25 cellular contexts compared by ENCODE assay signal in genomic region chr2:10245021-10245420, GRCh38. TPM values are rescaled to one million over a fixed set of nuclear protein-coding genes. Genes with fewer than 3 reads are reported as not detected.
DNase-seq lines count a peak whose midpoint lies in the region; ATAC-seq and TF ChIP-seq lines count a peak whose summit lies in the region.
"Had no signal": no experiment of that assay in that cellular context is flagged by ENCODE, and none has a peak within 500 bp of the region (broad histone marks: within the 10 kb centered on the region; RNA-seq: fewer than 3 reads in every experiment).

No MANE protein-coding gene starts in this region.

- DNase-seq in left ventricle myocardium inferior = peak; percentile 8
- no peak for DNase-seq in Right ventricle myocardium inferior (ENCODE audit: missing footprints)
- DNase-seq in glutamatergic neuron = peak; percentile 8
- peak; percentile 0 for DNase-seq in nephron progenitor cell
- DNase-seq in upper lobe of right lung = peak; percentile 35
- DNase-seq in midbrain (lab: John Stamatoyannopoulos, UW) = no peak
- no peak for DNase-seq in HK-2 (ENCODE audit: unreplicated experiment)
- DNase-seq: C1 segment of cervical spinal cord; CD4-positive, alpha-beta memory T cell; COR-L47; DMS53; H7; Kasumi-1; NCI-H1092 treated with DMSO at 0.1 percent for 48 hours; NCI-H1436; NCI-H187; NCI-H2081 treated with DMSO at 0.1 percent for 48 hours; NCI-H2171; NCI-H226; NCI-H510A; NCI-H69 had no signal

- no peaks in the 10 kb centered on the region for H3K36me3 ChIP-seq in left ventricle myocardium inferior
- no peaks in the 10 kb centered on the region for H3K36me3 ChIP-seq in upper lobe of right lung

- H3K27ac ChIP-seq in left ventricle myocardium inferior (replicated peaks) (no peak overlapping the region), upper lobe of right lung (no peak overlapping the region)
- H3K27ac ChIP-seq: RWPE1 had no signal

- H3K27me3 ChIP-seq in left ventricle myocardium inferior (ENCODE audit: low read depth) (no peaks in the 10 kb centered on the region), upper lobe of right lung (no peaks in the 10 kb centered on the region)

- H3K4me3 ChIP-seq in left ventricle myocardium inferior (no peak overlapping the region), upper lobe of right lung (no peak overlapping the region)
- H3K4me3 ChIP-seq: K562 had no signal

- no peak for ATAC-seq in Right ventricle myocardium inferior
- ATAC-seq in upper lobe of right lung = no peak
- no peak for ATAC-seq in HG03571 (IDR thresholded peaks at IDR 0.05; ENCODE audit: unreplicated experiment)
- ATAC-seq: K562, Panc1 had no signal

- peaks cover 3% of the 10 kb centered on the region for H3K4me1 Mint-ChIP-seq in glutamatergic neuron (ENCODE audit: low read depth, unreplicated experiment)
- peaks cover 4% of the 10 kb centered on the region for H3K4me1 Mint-ChIP-seq in nephron progenitor cell
- H3K4me1 Mint-ChIP-seq: CD4-positive, alpha-beta memory T cell had no signal

- H3K9me3 ChIP-seq in left ventricle myocardium inferior (replicated peaks) = peaks cover 13% of the 10 kb centered on the region
- H3K9me3 ChIP-seq in upper lobe of right lung = peaks cover 5% of the 10 kb centered on the region

- H3K4me3 Mint-ChIP-seq in glutamatergic neuron (ENCODE audit: unreplicated experiment) (no peak overlapping the region), nephron progenitor cell (no peak overlapping the region)
- H3K4me3 Mint-ChIP-seq: CD4-positive, alpha-beta memory T cell had no signal

- intact Hi-C loops in left ventricle myocardium inferior (cut with micrococcal nuclease) (no loop called here), Right ventricle myocardium inferior (cut with DNase I) (no loop called here), upper lobe of right lung (cut with DNase I) (no loop called here)

- H3K9me3 Mint-ChIP-seq in glutamatergic neuron (ENCODE audit: unreplicated experiment) (peaks cover 6% of the 10 kb centered on the region), nephron progenitor cell (peaks cover 12% of the 10 kb centered on the region)

- H3K27ac Mint-ChIP-seq in glutamatergic neuron (ENCODE audit: unreplicated experiment) (no peak overlapping the region), nephron progenitor cell (no peak overlapping the region)
- H3K27ac Mint-ChIP-seq: CD4-positive, alpha-beta memory T cell had no signal

- H3K4me1 ChIP-seq in left ventricle myocardium inferior (no peaks in the 10 kb centered on the region), upper lobe of right lung (no peaks in the 10 kb centered on the region)

- no peak for TF ChIP-seq CTCF in left ventricle myocardium inferior (IDR thresholded peaks at IDR 0.05; ENCODE audit: borderline replicate concordance)
- TF ChIP-seq CTCF in glutamatergic neuron (IDR thresholded peaks at IDR 0.05; ENCODE audit: partially characterized antibody, unreplicated experiment) = no peak
- TF ChIP-seq CTCF in nephron progenitor cell (IDR thresholded peaks at IDR 0.05) = no peak
- TF ChIP-seq CTCF in upper lobe of right lung (IDR thresholded peaks at IDR 0.05) = no peak

- H3K36me3 Mint-ChIP-seq in glutamatergic neuron (ENCODE audit: unreplicated experiment) = peaks cover 3% of the 10 kb centered on the region
- no peaks in the 10 kb centered on the region for H3K36me3 Mint-ChIP-seq in nephron progenitor cell (ENCODE audit: low read depth)

- H3K27me3 Mint-ChIP-seq in glutamatergic neuron (ENCODE audit: unreplicated experiment) (peaks cover 3% of the 10 kb centered on the region), nephron progenitor cell (ENCODE audit: low read depth, poor library complexity) (peaks cover 10% of the 10 kb centered on the region)

RNA-seq across cellular contexts. Expression of gene HPCAL1, which starts 57.7 kb away (rescaled TPM):
- total RNA-seq in left ventricle myocardium inferior (29.4 TPM), Right ventricle myocardium inferior (41.9 TPM), glutamatergic neuron (ENCODE audit: unreplicated experiment) (13.1 TPM), upper lobe of right lung (160 TPM)

Comparison
In these comparisons a context has a peak if more than half of its experiments do, and no peak if none do; other contexts are left out.
1. DNase-seq: peak in left ventricle myocardium inferior (single experiment), glutamatergic neuron (single experiment), nephron progenitor cell (single experiment) and upper lobe of right lung (single experiment); none in Right ventricle myocardium inferior (single experiment), midbrain (single experiment) and HK-2 (single experiment).